ENCODE assay signal across 1 cellular context in the genomic region with DNA sequence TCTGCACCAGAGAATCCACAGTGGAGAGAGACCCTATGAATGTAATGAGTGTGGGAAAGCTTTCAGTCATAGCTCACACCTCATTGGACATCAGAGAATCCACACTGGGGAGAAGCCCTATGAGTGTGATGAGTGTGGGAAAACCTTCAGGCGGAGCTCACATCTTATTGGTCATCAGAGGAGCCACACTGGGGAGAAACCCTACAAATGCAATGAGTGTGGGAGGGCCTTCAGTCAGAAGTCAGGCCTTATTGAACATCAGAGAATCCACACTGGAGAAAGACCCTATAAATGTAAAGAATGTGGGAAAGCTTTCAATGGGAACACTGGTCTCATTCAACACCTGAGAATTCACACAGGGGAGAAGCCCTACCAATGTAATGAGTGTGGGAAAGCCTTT.
TF ChIP-seq lines count a peak whose summit lies in the region.

No MANE protein-coding gene starts in this region.

TF ChIP-seq in HepG2, 621 proteins besides CTCF, POLR2A, EP300 and RAD21 (continued from another document):
- 0 out of 2 replicates have a peak, but pooled peaks have one; percentile 29 for TF ChIP-seq RBFOX2 (IDR thresholded peaks at IDR 0.05; ENCODE audit: low read depth, low read length)
TF ChIP-seq in HepG2: peak in this region for 1.
